In genomic region chr14:104180561-104181165, GRCh38 we compare ENCODE assay signal across 1 cellular context.
TF ChIP-seq lines count a peak whose summit lies in the region.

No MANE protein-coding gene starts in this region.

TF ChIP-seq in GM23338, 12 proteins besides CTCF, POLR2A, EP300 and RAD21 (continued from another document):
- TF ChIP-seq, protein P1, sequence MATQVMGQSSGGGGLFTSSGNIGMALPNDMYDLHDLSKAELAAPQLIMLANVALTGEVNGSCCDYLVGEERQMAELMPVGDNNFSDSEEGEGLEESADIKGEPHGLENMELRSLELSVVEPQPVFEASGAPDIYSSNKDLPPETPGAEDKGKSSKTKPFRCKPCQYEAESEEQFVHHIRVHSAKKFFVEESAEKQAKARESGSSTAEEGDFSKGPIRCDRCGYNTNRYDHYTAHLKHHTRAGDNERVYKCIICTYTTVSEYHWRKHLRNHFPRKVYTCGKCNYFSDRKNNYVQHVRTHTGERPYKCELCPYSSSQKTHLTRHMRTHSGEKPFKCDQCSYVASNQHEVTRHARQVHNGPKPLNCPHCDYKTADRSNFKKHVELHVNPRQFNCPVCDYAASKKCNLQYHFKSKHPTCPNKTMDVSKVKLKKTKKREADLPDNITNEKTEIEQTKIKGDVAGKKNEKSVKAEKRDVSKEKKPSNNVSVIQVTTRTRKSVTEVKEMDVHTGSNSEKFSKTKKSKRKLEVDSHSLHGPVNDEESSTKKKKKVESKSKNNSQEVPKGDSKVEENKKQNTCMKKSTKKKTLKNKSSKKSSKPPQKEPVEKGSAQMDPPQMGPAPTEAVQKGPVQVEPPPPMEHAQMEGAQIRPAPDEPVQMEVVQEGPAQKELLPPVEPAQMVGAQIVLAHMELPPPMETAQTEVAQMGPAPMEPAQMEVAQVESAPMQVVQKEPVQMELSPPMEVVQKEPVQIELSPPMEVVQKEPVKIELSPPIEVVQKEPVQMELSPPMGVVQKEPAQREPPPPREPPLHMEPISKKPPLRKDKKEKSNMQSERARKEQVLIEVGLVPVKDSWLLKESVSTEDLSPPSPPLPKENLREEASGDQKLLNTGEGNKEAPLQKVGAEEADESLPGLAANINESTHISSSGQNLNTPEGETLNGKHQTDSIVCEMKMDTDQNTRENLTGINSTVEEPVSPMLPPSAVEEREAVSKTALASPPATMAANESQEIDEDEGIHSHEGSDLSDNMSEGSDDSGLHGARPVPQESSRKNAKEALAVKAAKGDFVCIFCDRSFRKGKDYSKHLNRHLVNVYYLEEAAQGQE (IDR thresholded peaks at IDR 0.05; ENCODE audit: unreplicated experiment), result no peak
- TF ChIP-seq CREB1 (CRISPR knock-in tag; IDR thresholded peaks at IDR 0.05; ENCODE audit: low read depth) (no peak), POLR2AphosphoS5 (IDR thresholded peaks at IDR 0.05; ENCODE audit: low read depth) (no peak), EZH2 (IDR thresholded peaks at IDR 0.05; ENCODE audit: low read depth, unreplicated experiment) (no peak), ZNF114 (CRISPR knock-in tag; IDR thresholded peaks at IDR 0.05) (no peak), ETS1 (IDR thresholded peaks at IDR 0.05) (no peak)
